Comparison of ENCODE assay signal across 17 cellular contexts in genomic region chr4:1530356-1530755, GRCh38.
A peak's percentile ranks its signal among the peaks of the same experiment; 100 is the strongest.
DNase-seq lines count a peak whose midpoint lies in the region; ATAC-seq, FAIRE-seq and TF ChIP-seq lines count a peak whose summit lies in the region.
"Had no signal": no experiment of that assay in that cellular context is flagged by ENCODE, and none has a peak within 500 bp of the region (broad histone marks: within the 10 kb centered on the region; RNA-seq: fewer than 3 reads in every experiment).

No MANE protein-coding gene starts in this region.

- FAIRE-seq in kidney (lab: Jason Lieb, UNC) = no peak
- no peak for FAIRE-seq in GM12891 (lab: Jason Lieb, UNC)
- FAIRE-seq: H1 had no signal

- ATAC-seq in Right ventricle myocardium inferior = no peak
- ATAC-seq in T-helper 17 cell = no peak
- no peak for ATAC-seq in HG03520 (IDR thresholded peaks at IDR 0.05; ENCODE audit: unreplicated experiment)

- H3K27ac ChIP-seq in right atrium auricular region (no peak overlapping the region), kidney (ENCODE audit: low read depth in 2 of 2, low read length in 2 of 2) (no peak overlapping the region), vagina (no peak overlapping the region)
- H3K27ac ChIP-seq: BLaER1 had no signal

- H3K27me3 ChIP-seq in right atrium auricular region (no peaks in the 10 kb centered on the region), vagina (no peaks in the 10 kb centered on the region)
- H3K27me3 ChIP-seq: BLaER1 had no signal

- intact Hi-C loops in Right ventricle myocardium inferior (cut with DNase I) = no loop called here
- intact Hi-C loops in kidney (cut with DNase I) = no loop called here
- intact Hi-C loops in posterior vena cava (cut with DNase I) = no loop called here
- intact Hi-C loops in vagina (cut with DNase I) = no loop called here

- H3K9me3 ChIP-seq in right atrium auricular region = peaks cover 0 to 4% of the 10 kb centered on the region in 2 donors
- H3K9me3 ChIP-seq in T-helper 17 cell (ENCODE audit: control insufficient read depth, low read length, poor library complexity, severe bottlenecking) = no peaks in the 10 kb centered on the region
- peaks cover 4 to 6% of the 10 kb centered on the region in 2 donors for H3K9me3 ChIP-seq in kidney (ENCODE audit: control insufficient read depth in 1 of 2, low read length in 2 of 2)
- peaks cover 2% of the 10 kb centered on the region for H3K9me3 ChIP-seq in vagina
- H3K9me3 ChIP-seq: BLaER1 had no signal

- H3K4me1 Mint-ChIP-seq in T-helper 17 cell = no peaks in the 10 kb centered on the region
- H3K4me1 Mint-ChIP-seq: CD14-positive monocyte; CD4-positive, alpha-beta memory T cell; H9 had no signal

- TF ChIP-seq POLR2A in vagina (IDR thresholded peaks at IDR 0.05) (no peak), GM12891 (IDR thresholded peaks at IDR 0.05; ENCODE audit: low read depth, low read length) (no peak)

- no peak overlapping the region for H3K4me3 Mint-ChIP-seq in T-helper 17 cell
- H3K4me3 Mint-ChIP-seq: CD14-positive monocyte; CD4-positive, alpha-beta memory T cell; H9 had no signal

- H3K4me3 ChIP-seq in right atrium auricular region (no peak overlapping the region), kidney (ENCODE audit: low read length in 2 of 2) (no peak overlapping the region), vagina (no peak overlapping the region)
- H3K4me3 ChIP-seq: BLaER1 had no signal

- H3K36me3 Mint-ChIP-seq in T-helper 17 cell (ENCODE audit: low read depth) = peaks cover under 1% of the 10 kb centered on the region
- H3K36me3 Mint-ChIP-seq: CD14-positive monocyte; CD4-positive, alpha-beta memory T cell had no signal

- DNase-seq in Right ventricle myocardium inferior (ENCODE audit: missing footprints) (peak; percentile 22), right atrium auricular region (ENCODE audit: low spot score) (no peak), T-helper 17 cell (no peak), kidney (peak; percentile 58), posterior vena cava (ENCODE audit: low spot score) (peak; percentile 68), vagina (ENCODE audit: extremely low spot score in 2 of 2) (no peak), GM12891 (ENCODE audit: insufficient read length, low spot score) (no peak)
- DNase-seq: 8988T; CD4-positive, alpha-beta memory T cell; DMS153; DMS79; GF-D8; H9 had no signal

- H3K9ac ChIP-seq in kidney (ENCODE audit: low read length in 2 of 2) = no peak overlapping the region
- H3K9ac ChIP-seq: BLaER1 had no signal

- peaks cover 49% of the 10 kb centered on the region for H3K27me3 Mint-ChIP-seq in T-helper 17 cell

- peak overlapping the region; percentile 3 for H3K27ac Mint-ChIP-seq in T-helper 17 cell
- H3K27ac Mint-ChIP-seq: CD14-positive monocyte; CD4-positive, alpha-beta memory T cell; H9 had no signal

- H3K36me3 ChIP-seq in right atrium auricular region = no peaks in the 10 kb centered on the region
- H3K36me3 ChIP-seq in kidney (ENCODE audit: control insufficient read depth in 1 of 2, insufficient read depth in 2 of 2, low read length in 2 of 2) = no peaks in the 10 kb centered on the region
- no peaks in the 10 kb centered on the region for H3K36me3 ChIP-seq in vagina
- H3K36me3 ChIP-seq: BLaER1 had no signal

- H3K4me1 ChIP-seq in right atrium auricular region (no peaks in the 10 kb centered on the region), kidney (ENCODE audit: control insufficient read depth in 1 of 2, insufficient read depth in 1 of 2, low read depth in 1 of 2, low read length in 2 of 2) (no peaks in the 10 kb centered on the region), vagina (no peaks in the 10 kb centered on the region)
- H3K4me1 ChIP-seq: BLaER1 had no signal

- TF ChIP-seq CTCF in right atrium auricular region (IDR thresholded peaks at IDR 0.05) (no peak), kidney (IDR thresholded peaks at IDR 0.05; ENCODE audit: borderline replicate concordance, extremely low read depth, insufficient read depth) (no peak), vagina (IDR thresholded peaks at IDR 0.05) (no peak)

TF ChIP-seq in GM12891, 5 proteins besides CTCF, POLR2A, EP300 and RAD21:
- TF ChIP-seq TAF1 (IDR thresholded peaks at IDR 0.05; ENCODE audit: low read depth, low read length) = no peak
- no peak for TF ChIP-seq POLR2AphosphoS5 (IDR thresholded peaks at IDR 0.05; ENCODE audit: low read depth, low read length)

Comparison
In these comparisons a context has a peak if more than half of its experiments do, and no peak if none do; other contexts are left out.
1. DNase-seq: peak in Right ventricle myocardium inferior (single experiment), kidney (single experiment) and posterior vena cava (single experiment); none in right atrium auricular region (single experiment), T-helper 17 cell (0 of 3), vagina (0 of 2) and GM12891 (single experiment).